In genomic region chr12:6085841-6086240, GRCh38 we compare ENCODE assay signal across 22 cellular contexts. TPM values are rescaled to one million over a fixed set of nuclear protein-coding genes. Genes with fewer than 3 reads are reported as not detected.
DNase-seq lines count a peak whose midpoint lies in the region; TF ChIP-seq lines count a peak whose summit lies in the region.
"Had no signal": no experiment of that assay in that cellular context is flagged by ENCODE, and none has a peak within 500 bp of the region (broad histone marks: within the 10 kb centered on the region; RNA-seq: fewer than 3 reads in every experiment).

No MANE protein-coding gene starts in this region.

- CTCF ChIA-PET in PC-9 (lab: Charles Lee): no interaction called here

- no peaks in the 10 kb centered on the region for H4K20me1 ChIP-seq in PC-9 (ENCODE audit: insufficient read depth)
- H4K20me1 ChIP-seq: BLaER1 had no signal

- peaks cover 43% of the 10 kb centered on the region; the same call in 1 of the 2 replicates for H3F3A ChIP-seq in PC-9 (ENCODE audit: insufficient read depth, low read depth)

- 89% methylated on average over 3 of the region's 3 CpGs for WGBS in suprapubic skin

- no peaks in the 10 kb centered on the region for H3K36me3 ChIP-seq in H7 (replicated peaks; ENCODE audit: control insufficient read depth, insufficient read depth, low read length)
- H3K36me3 ChIP-seq in PC-9 (ENCODE audit: low read depth): no peaks in the 10 kb centered on the region
- no peaks in the 10 kb centered on the region for H3K36me3 ChIP-seq in suprapubic skin
- H3K36me3 ChIP-seq: BLaER1 had no signal

- TF ChIP-seq POLR2A in suprapubic skin (IDR thresholded peaks at IDR 0.05): no peak

- H3K27ac ChIP-seq in PC-9: 0 out of 2 replicates have a peak overlapping the region, but pooled peaks have one; percentile 7
- H3K27ac ChIP-seq in suprapubic skin: no peak overlapping the region
- H3K27ac ChIP-seq: BLaER1 had no signal

- no peaks in the 10 kb centered on the region for H3K9me3 ChIP-seq in PC-9 (ENCODE audit: insufficient read depth, low read depth)
- H3K9me3 ChIP-seq in suprapubic skin: no peaks in the 10 kb centered on the region
- H3K9me3 ChIP-seq: BLaER1, SK-N-SH had no signal

- H3K4me1 ChIP-seq in PC-9 (replicated peaks; ENCODE audit: insufficient read depth) (peaks cover 65% of the 10 kb centered on the region), suprapubic skin (peaks cover 34% of the 10 kb centered on the region)

- TF ChIP-seq EP300 in suprapubic skin (IDR thresholded peaks at IDR 0.05): no peak

- no peak for TF ChIP-seq CTCF in PC-9 (conservative IDR thresholded peaks at IDR 0.05)
- TF ChIP-seq CTCF in suprapubic skin (IDR thresholded peaks at IDR 0.05): no peak

- H2AFZ ChIP-seq in PC-9: no peak overlapping the region

- no peak overlapping the region for H3K4me2 ChIP-seq in PC-9
- H3K4me2 ChIP-seq: BLaER1 had no signal

- H3K4me3 ChIP-seq in H7 (ENCODE audit: insufficient read depth, low read depth, low read length): no peak overlapping the region
- H3K4me3 ChIP-seq in PC-9: no peak overlapping the region
- no peak overlapping the region for H3K4me3 ChIP-seq in suprapubic skin
- H3K4me3 ChIP-seq: BLaER1, GM12878, K562 had no signal

- DNase-seq in H7: peak; percentile 26
- DNase-seq in PC-9: no peak
- DNase-seq in mesenteric fat pad (ENCODE audit: low spot score): peak; percentile 76
- DNase-seq in suprapubic skin (ENCODE audit: low spot score in 2 of 2): peak; percentile 29 to 49
- no peak for DNase-seq in cerebellar cortex (ENCODE audit: low spot score)
- no peak for DNase-seq in NCI-H524 treated with DMSO at 0.1 percent for 48 hours (lab: John Stamatoyannopoulos, UW)
- no peak for DNase-seq in DMS153 (lab: John Stamatoyannopoulos, UW)
- DNase-seq: Calu3; CD4-positive, alpha-beta memory T cell; DMS53; EL; HFFc6; NCI-H1092 treated with DMSO at 0.1 percent for 48 hours; NCI-H2081; NCI-H446 treated with DMSO at 0.1 percent for 48 hours; NK-92 treated with Interleukin-12 subunit alpha and Interleukin-12 subunit beta, amount 100 ng/mL, for 24 hours; Right ventricle myocardium superior; SK-N-SH had no signal

- no TSS peak for BruUV-seq in PC-9 (replicated peaks; lab: Mats Ljungman, UMichigan)

- intact Hi-C loops in PC-9 (cut with micrococcal nuclease; ENCODE audit: unreplicated experiment): loop anchor here (2.0 kb wide), 3 partner anchors 83 to 193 kb away; no protein-coding TSS in a partner anchor

- no peaks in the 10 kb centered on the region for H3K9me2 ChIP-seq in PC-9 (ENCODE audit: insufficient read depth)
- H3K9me2 ChIP-seq: SK-N-SH had no signal

- H3K79me2 ChIP-seq in PC-9 (ENCODE audit: low read depth): no peaks in the 10 kb centered on the region

- POLR2A ChIA-PET in PC-9 (lab: Charles Lee; ENCODE audit: unreplicated experiment): no interaction called here

- no peaks in the 10 kb centered on the region for H3K27me3 ChIP-seq in H7 (ENCODE audit: control insufficient read depth, insufficient read depth, low read length)
- H3K27me3 ChIP-seq in PC-9 (ENCODE audit: insufficient read depth, low read depth): no peaks in the 10 kb centered on the region
- no peaks in the 10 kb centered on the region for H3K27me3 ChIP-seq in suprapubic skin
- H3K27me3 ChIP-seq: BLaER1 had no signal

RNA-seq across cellular contexts. Expression of gene VWF, which starts 38.6 kb away (rescaled TPM):
- 1.6 and 2.3 TPM in 2 replicates for total RNA-seq in H7 (2014; rRNA removed; shearing (Covaris generic))
- 0.48 and 0.88 TPM in 2 replicates for total RNA-seq in PC-9 (2021)
- 733 TPM for total RNA-seq in mesenteric fat pad
- total RNA-seq in suprapubic skin: 10 to 100 TPM; 35.5 to 91.7 (median 61.7) TPM
- total RNA-seq: A673, Calu3 had no signal

Comparison
In these comparisons a context has a peak if more than half of its experiments do, and no peak if none do; other contexts are left out.
1. DNase-seq: peak in H7 (single experiment), mesenteric fat pad (single experiment) and suprapubic skin (2 of 2); none in PC-9 (0 of 2), cerebellar cortex (single experiment), NCI-H524 treated with DMSO at 0.1 percent for 48 hours (single experiment) and DMS153 (single experiment).
2. RNA of gene VWF, which starts 38.6 kb away (total RNA-seq): 733 TPM in mesenteric fat pad (single experiment) and 35.5 to 91.7 TPM in suprapubic skin; 1.6 to 2.3 TPM in H7 and 0.48 to 0.88 TPM in PC-9; every median in the first group is over 10 times any median in the second.